ENCODE assay signal across 12 cellular contexts in genomic region chr9:70609542-70610286, GRCh38.
DNase-seq lines count a peak whose midpoint lies in the region; ATAC-seq and TF ChIP-seq lines count a peak whose summit lies in the region.
"Had no signal": no experiment of that assay in that cellular context is flagged by ENCODE, and none has a peak within 500 bp of the region (broad histone marks: within the 10 kb centered on the region; RNA-seq: fewer than 3 reads in every experiment).

No MANE protein-coding gene starts in this region.

- peak; percentile 94 for DNase-seq in AG08395 (ENCODE audit: low spot score)
- peak; percentile 21 for DNase-seq in MV-4-11 (lab: John Stamatoyannopoulos, UW)
- peak; percentile 28 for DNase-seq in epidermal melanocyte (ENCODE audit: insufficient read length, low spot score)
- no peak for DNase-seq in naive thymus-derived CD4-positive, alpha-beta T cell
- DNase-seq in central memory CD4-positive, alpha-beta T cell, result no peak
- DNase-seq in endodermal cell, result no peak
- DNase-seq: activated CD4-positive, alpha-beta T cell treated with anti-CD3 and anti-CD28 coated beads, Interleukin-2, amount 50 U/mL, for 4 hours; NCI-H187; SHP77 had no signal

- POLR2A ChIA-PET in naive thymus-derived CD4-positive, alpha-beta T cell (lab: Charles Lee), result interaction anchor here (0.5 kb wide), 1 partner anchor 246 kb away, joined by 3 read pairs; no protein-coding TSS in a partner anchor

- no peaks in the 10 kb centered on the region for H3K27me3 ChIP-seq in naive thymus-derived CD4-positive, alpha-beta T cell (ENCODE audit: control insufficient read depth in 2 of 2, insufficient read depth in 2 of 2, low read length in 2 of 2)
- no peaks in the 10 kb centered on the region for H3K27me3 ChIP-seq in endodermal cell (ENCODE audit: control insufficient read depth, insufficient read depth, low read length, poor library complexity, severe bottlenecking)

- H3K9me3 ChIP-seq in naive thymus-derived CD4-positive, alpha-beta T cell (ENCODE audit: control insufficient read depth in 2 of 3, low read length in 3 of 3), result no peaks in the 10 kb centered on the region
- H3K9me3 ChIP-seq in endodermal cell (ENCODE audit: control insufficient read depth, low read length), result no peaks in the 10 kb centered on the region

- ATAC-seq in naive thymus-derived CD4-positive, alpha-beta T cell, result peak; percentile 12
- ATAC-seq in HG02884 (IDR thresholded peaks at IDR 0.05; ENCODE audit: unreplicated experiment) (no peak), HG02678 (IDR thresholded peaks at IDR 0.05; ENCODE audit: unreplicated experiment) (no peak)

- CTCF ChIA-PET in naive thymus-derived CD4-positive, alpha-beta T cell (lab: Charles Lee), result interaction anchor here (0.6 to 0.9 kb wide), 2 partner anchors 259 to 260 kb away, joined by 4 to 5 read pairs; no protein-coding TSS in a partner anchor

- TF ChIP-seq CTCF in endodermal cell (conservative IDR thresholded peaks at IDR 0.05), result no peak

- intact Hi-C loops in naive thymus-derived CD4-positive, alpha-beta T cell (cut with micrococcal nuclease), result no loop called here

- peaks cover 0 to 6% (median 4%) of the 10 kb centered on the region in 7 donors for H3K4me1 Mint-ChIP-seq in naive thymus-derived CD4-positive, alpha-beta T cell
- H3K4me1 Mint-ChIP-seq in endodermal cell, result no peaks in the 10 kb centered on the region

- H3K27me3 Mint-ChIP-seq in naive thymus-derived CD4-positive, alpha-beta T cell, result peaks cover 0 to 18% (median 0%) of the 10 kb centered on the region in 5 donors
- H3K27me3 Mint-ChIP-seq in endodermal cell (ENCODE audit: insufficient read depth), result no peaks in the 10 kb centered on the region

- no peak overlapping the region for H3K4me3 ChIP-seq in naive thymus-derived CD4-positive, alpha-beta T cell (ENCODE audit: low read length)
- H3K4me3 ChIP-seq in endodermal cell (ENCODE audit: low read length), result no peak overlapping the region

- no peaks in the 10 kb centered on the region for H3K4me1 ChIP-seq in naive thymus-derived CD4-positive, alpha-beta T cell (ENCODE audit: control insufficient read depth in 2 of 2, insufficient read depth in 2 of 2, low read length in 2 of 2)
- no peaks in the 10 kb centered on the region for H3K4me1 ChIP-seq in endodermal cell (ENCODE audit: control insufficient read depth, insufficient read depth, low read length)

- H3K36me3 ChIP-seq in naive thymus-derived CD4-positive, alpha-beta T cell (ENCODE audit: control insufficient read depth in 2 of 3, insufficient read depth in 3 of 3, low read length in 3 of 3), result no peaks in the 10 kb centered on the region
- no peaks in the 10 kb centered on the region for H3K36me3 ChIP-seq in endodermal cell (ENCODE audit: control insufficient read depth, insufficient read depth, low read length)

- no peak overlapping the region for H3K9ac ChIP-seq in endodermal cell (ENCODE audit: extremely low read depth, low read length, poor library complexity, severe bottlenecking)

- no peak overlapping the region for H3K27ac Mint-ChIP-seq in naive thymus-derived CD4-positive, alpha-beta T cell
- no peak overlapping the region for H3K27ac Mint-ChIP-seq in endodermal cell

- no peaks in the 10 kb centered on the region for H3K36me3 Mint-ChIP-seq in naive thymus-derived CD4-positive, alpha-beta T cell
- no peaks in the 10 kb centered on the region for H3K36me3 Mint-ChIP-seq in endodermal cell (ENCODE audit: low read depth)

- no peak overlapping the region for H3K4me3 Mint-ChIP-seq in naive thymus-derived CD4-positive, alpha-beta T cell
- no peak overlapping the region for H3K4me3 Mint-ChIP-seq in endodermal cell
- H3K4me3 Mint-ChIP-seq: neural crest cell had no signal

- peaks cover 0 to 3% (median 0%) of the 10 kb centered on the region in 11 donors for H3K9me3 Mint-ChIP-seq in naive thymus-derived CD4-positive, alpha-beta T cell
- no peaks in the 10 kb centered on the region for H3K9me3 Mint-ChIP-seq in endodermal cell
- H3K9me3 Mint-ChIP-seq: neural crest cell had no signal

- no peak overlapping the region for H3K27ac ChIP-seq in naive thymus-derived CD4-positive, alpha-beta T cell (ENCODE audit: low read depth, low read length)
- no peak overlapping the region for H3K27ac ChIP-seq in endodermal cell (ENCODE audit: low read depth, low read length)

- WGBS in endodermal cell (ENCODE audit: insufficient coverage in 1 of 2, insufficient read length in 1 of 2), 2 experiments, result 50 to 61% methylated on average over 4 to 6 of the region's 6 CpGs

Comparison
In these comparisons a context has a peak if more than half of its experiments do, and no peak if none do; other contexts are left out.
1. DNase-seq: peak in AG08395 (single experiment), MV-4-11 (single experiment) and epidermal melanocyte (single experiment); none in naive thymus-derived CD4-positive, alpha-beta T cell (0 of 9), central memory CD4-positive, alpha-beta T cell (single experiment) and endodermal cell (single experiment).